ENCODE assay signal across 18 cellular contexts in genomic region chr14:95712398-95712797, GRCh38. TPM values are rescaled to one million over a fixed set of nuclear protein-coding genes. Genes with fewer than 3 reads are reported as not detected.
DNase-seq lines count a peak whose midpoint lies in the region; TF ChIP-seq lines count a peak whose summit lies in the region.
"Had no signal": no experiment of that assay in that cellular context is flagged by ENCODE, and none has a peak within 500 bp of the region (broad histone marks: within the 10 kb centered on the region; RNA-seq: fewer than 3 reads in every experiment).

No MANE protein-coding gene starts in this region.

- H3K27me3 ChIP-seq in BLaER1: no peaks in the 10 kb centered on the region
- H3K27me3 ChIP-seq in mononuclear cell (ENCODE audit: insufficient read depth, low read length): peaks cover 9% of the 10 kb centered on the region
- H3K27me3 ChIP-seq: SJCRH30 had no signal

- H3K4me2 ChIP-seq in BLaER1: peak overlapping the region; percentile 99
- H3K4me2 ChIP-seq: A549 had no signal

- peaks cover 51% of the 10 kb centered on the region for H3K36me3 ChIP-seq in BLaER1
- H3K36me3 ChIP-seq: SJCRH30 had no signal

- no peaks in the 10 kb centered on the region for H3K9me3 ChIP-seq in BLaER1
- H3K9me3 ChIP-seq in mononuclear cell (ENCODE audit: low read depth, low read length): no peaks in the 10 kb centered on the region
- H3K9me3 ChIP-seq: A549, SJCRH30 had no signal

- TF ChIP-seq POLR2A in Raji (IDR thresholded peaks at IDR 0.05; ENCODE audit: insufficient read depth, low read depth, low read length): 0 out of 2 replicates have a peak, but pooled peaks have one; percentile 16

- H3K9ac ChIP-seq in BLaER1: peak overlapping the region; percentile 94

- H3K4me3 ChIP-seq in BLaER1 (peak overlapping the region; percentile 81), GM12875 (ENCODE audit: low read depth, low read length) (peak overlapping the region; percentile 90), mononuclear cell (ENCODE audit: low read length) (peak overlapping the region; percentile 52)
- H3K4me3 ChIP-seq: A549, SJCRH30 had no signal

- peaks cover 17% of the 10 kb centered on the region for H4K20me1 ChIP-seq in BLaER1

- no peak for TF ChIP-seq CTCF in GM12875 (IDR thresholded peaks at IDR 0.05; ENCODE audit: borderline replicate concordance, insufficient read depth, low read depth, low read length)

- DNase-seq in EL (no peak), NCI-H1930 (lab: John Stamatoyannopoulos, UW) (no peak), NCI-H1694 treated with DMSO at 0.1 percent for 48 hours (lab: John Stamatoyannopoulos, UW) (no peak)
- DNase-seq: AML-193; CD8-positive, alpha-beta T cell; DMS79 treated with DMSO at 0.1 percent for 48 hours; GF-D8; HFFc6; NCI-H1105 treated with DMSO at 0.1 percent for 48 hours; NCI-H187 treated with DMSO at 0.1 percent for 48 hours; NCI-H510A; SJCRH30; SW 1271 had no signal

- H3K4me1 ChIP-seq in BLaER1 (peaks cover 54% of the 10 kb centered on the region), mononuclear cell (ENCODE audit: insufficient read depth, low read length) (peaks cover 7% of the 10 kb centered on the region)
- H3K4me1 ChIP-seq: A549, SJCRH30 had no signal

- peak overlapping the region; percentile 93 for H3K27ac ChIP-seq in BLaER1
- H3K27ac ChIP-seq: A549, SJCRH30 had no signal

RNA-seq across cellular contexts. Expression of gene TCL1A, which starts 1.5 kb away (rescaled TPM):
- 3.0 TPM for total RNA-seq in mononuclear cell
- total RNA-seq: HFFc6, SJCRH30 had no signal

RNA-seq across cellular contexts. Expression of gene TCL1B, which starts 26.2 kb away (rescaled TPM):
- 0.21 TPM for total RNA-seq in mononuclear cell
- total RNA-seq: CD8-positive, alpha-beta T cell; HFFc6; SJCRH30 had no signal
